Comparison of ENCODE assay signal across 23 cellular contexts in genomic region chr6:127634178-127634577, GRCh38. TPM values are rescaled to one million over a fixed set of nuclear protein-coding genes. Genes with fewer than 3 reads are reported as not detected.
"Had no signal": no experiment of that assay in that cellular context is flagged by ENCODE, and none has a peak within 500 bp of the region (broad histone marks: within the 10 kb centered on the region; RNA-seq: fewer than 3 reads in every experiment).

No MANE protein-coding gene starts in this region.

- H3K27ac Mint-ChIP-seq: activated naive CD8-positive, alpha-beta T cell treated with anti-CD3 and anti-CD28 coated beads, Interleukin-2, amount 10 ng/mL, durations not matched to agents 7 days and 5 days; activated T-cell treated with anti-CD3 and anti-CD28 coated beads, Interleukin-2, amount 50 U/mL, for 24 hours; activated T-helper 17 cell treated with anti-CD3 and anti-CD28 coated beads, Interleukin-2, amount 50 U/mL, for 72 hours; endodermal cell; memory B cell; nephron; WTC11 had no signal

- H3K4me1 ChIP-seq: pancreas, psoas muscle, upper lobe of left lung had no signal

- H3K9me3 ChIP-seq: pancreas, psoas muscle, upper lobe of left lung had no signal

- H3K4me3 ChIP-seq: pancreas, psoas muscle, upper lobe of left lung had no signal

- H3K36me3 ChIP-seq: pancreas, upper lobe of left lung had no signal

- H3K9me3 Mint-ChIP-seq: activated naive CD8-positive, alpha-beta T cell treated with anti-CD3 and anti-CD28 coated beads, Interleukin-2, amount 10 ng/mL, durations not matched to agents 7 days and 5 days; activated T-cell treated with anti-CD3 and anti-CD28 coated beads, Interleukin-2, amount 50 U/mL, for 24 hours; activated T-helper 17 cell treated with anti-CD3 and anti-CD28 coated beads, Interleukin-2, amount 50 U/mL, for 72 hours; endodermal cell; memory B cell; nephron; WTC11 had no signal

- H3K27me3 ChIP-seq: upper lobe of left lung had no signal

- DNase-seq: activated naive CD8-positive, alpha-beta T cell treated with anti-CD3 and anti-CD28 coated beads, Interleukin-2, amount 10 ng/mL, durations not matched to agents 7 days and 5 days; activated T-cell treated with anti-CD3 and anti-CD28 coated beads, Interleukin-2, amount 50 U/mL, for 24 hours; cortex of kidney; endodermal cell; foreskin melanocyte; hippocampal formation; left ventricle myocardium superior; pancreas; psoas muscle; right cardiac atrium; stimulated activated CD4-positive, alpha-beta T cell treated with anti-CD3 and anti-CD28 coated beads, Interleukin-4, amount 100 ng/mL, for 4 hours; stimulated activated naive CD8-positive, alpha-beta T cell treated with anti-CD3 and anti-CD28 coated beads, Interleukin-15, Interleukin-2, amounts not matched to agents 100 U/mL and 50 U/mL, for 24 hours; T-helper 9 cell; upper lobe of left lung had no signal

- H3K27ac ChIP-seq: pancreas, psoas muscle, upper lobe of left lung had no signal

- ATAC-seq: activated T-helper 17 cell treated with anti-CD3 and anti-CD28 coated beads, Interleukin-2, amount 50 U/mL, for 72 hours; left ventricle myocardium superior; pancreas; psoas muscle; right cardiac atrium; stimulated activated naive CD8-positive, alpha-beta T cell treated with anti-CD3 and anti-CD28 coated beads, Interleukin-15, Interleukin-2, amounts not matched to agents 100 U/mL and 50 U/mL, for 24 hours; WTC11 had no signal

- H3K36me3 Mint-ChIP-seq: memory B cell, WTC11 had no signal

RNA-seq across cellular contexts. Expression of gene C6orf58, which starts 57.2 kb away (rescaled TPM):
- total RNA-seq: activated naive CD8-positive, alpha-beta T cell treated with anti-CD3 and anti-CD28 coated beads, Interleukin-2, amount 10 ng/mL, durations not matched to agents 7 days and 5 days; activated T-helper 17 cell treated with anti-CD3 and anti-CD28 coated beads, Interleukin-2, amount 50 U/mL, for 72 hours; cerebellum; endodermal cell; fibroblast of lung; left ventricle myocardium superior; mononuclear cell; psoas muscle; right cardiac atrium; subcutaneous adipose tissue; T-helper 1 cell treated with Interleukin-12 subunit alpha and Interleukin-12 subunit beta and Interleukin-4 antibody, amounts not matched to agents 30 ng/mL and 1 ng/mL, for 36 hours; upper lobe of left lung; WTC11 had no signal
- polyA plus RNA-seq: psoas muscle, right cardiac atrium had no signal
